Comparison of ENCODE assay signal across 20 cellular contexts in genomic region chr1:195804547-195804946, GRCh38.
DNase-seq lines count a peak whose midpoint lies in the region; ATAC-seq and TF ChIP-seq lines count a peak whose summit lies in the region.
"Had no signal": no experiment of that assay in that cellular context is flagged by ENCODE, and none has a peak within 500 bp of the region (broad histone marks: within the 10 kb centered on the region; RNA-seq: fewer than 3 reads in every experiment).

No MANE protein-coding gene starts in this region.

- no peak for ATAC-seq in HG03039 (IDR thresholded peaks at IDR 0.05; ENCODE audit: unreplicated experiment)
- ATAC-seq in HG03439 (IDR thresholded peaks at IDR 0.05; ENCODE audit: unreplicated experiment), result no peak
- ATAC-seq in GM21447 (IDR thresholded peaks at IDR 0.05; ENCODE audit: unreplicated experiment), result no peak
- ATAC-seq: T-cell had no signal

- H3K4me1 Mint-ChIP-seq in MCF 10A (ENCODE audit: insufficient read depth, unreplicated experiment), result peaks cover 6% of the 10 kb centered on the region
- H3K4me1 Mint-ChIP-seq: central memory CD8-positive, alpha-beta T cell; T-cell had no signal

- peak overlapping the region; percentile 79 for H2AFZ ChIP-seq in SU-DHL-6 (ENCODE audit: low read depth, low read length, severe bottlenecking)
- H2AFZ ChIP-seq: parathyroid adenoma had no signal

- no peak for TF ChIP-seq POLR2A in breast epithelium (IDR thresholded peaks at IDR 0.05)

- H3F3A ChIP-seq in SU-DHL-6 (ENCODE audit: insufficient read depth), result no peaks in the 10 kb centered on the region

- CTCF ChIA-PET in MCF 10A (lab: Yijun Ruan, JAX), result interaction anchor here (0.7 to 1.6 kb wide), 5 partner anchors 9 to 753 kb away, joined by 3 to 6 read pairs (median 3); no protein-coding TSS in a partner anchor

- H3K36me3 ChIP-seq in breast epithelium (no peaks in the 10 kb centered on the region), SU-DHL-6 (ENCODE audit: low read length) (no peaks in the 10 kb centered on the region)
- H3K36me3 ChIP-seq: Peyer's patch had no signal

- H3K79me2 ChIP-seq in SU-DHL-6 (ENCODE audit: insufficient read depth, low read length), result no peaks in the 10 kb centered on the region
- H3K79me2 ChIP-seq: parathyroid adenoma had no signal

- H3K27ac Mint-ChIP-seq in MCF 10A (ENCODE audit: low read depth, unreplicated experiment), result no peak overlapping the region
- H3K27ac Mint-ChIP-seq: T-cell had no signal

- intact Hi-C loops in MCF 10A (cut with micrococcal nuclease) (loop anchor here (10.0 kb wide), 2 partner anchors 500 to 1510 kb away; no protein-coding TSS in a partner anchor), breast epithelium (cut with DNase I; ENCODE audit: low total_unique reads) (no loop called here)

- no peaks in the 10 kb centered on the region for H3K36me3 Mint-ChIP-seq in MCF 10A (ENCODE audit: insufficient read depth, unreplicated experiment)
- H3K36me3 Mint-ChIP-seq: T-cell had no signal

- H3K27me3 Mint-ChIP-seq in MCF 10A (ENCODE audit: insufficient read depth, unreplicated experiment), result no peaks in the 10 kb centered on the region
- H3K27me3 Mint-ChIP-seq: central memory CD8-positive, alpha-beta T cell; T-cell had no signal

- H3K4me1 ChIP-seq in breast epithelium, result no peaks in the 10 kb centered on the region
- H3K4me1 ChIP-seq: parathyroid adenoma, Peyer's patch had no signal

- H3K4me3 Mint-ChIP-seq in MCF 10A (ENCODE audit: unreplicated experiment), result no peak overlapping the region
- H3K4me3 Mint-ChIP-seq: central memory CD8-positive, alpha-beta T cell; T-cell had no signal

- no peaks in the 10 kb centered on the region for H4K20me1 ChIP-seq in SU-DHL-6 (ENCODE audit: low read depth, low read length)

- POLR2A ChIA-PET in MCF 10A (lab: Yijun Ruan, JAX), result interaction anchor here (0.7 kb wide), 1 partner anchor 50 kb away, joined by 5 read pairs; no protein-coding TSS in a partner anchor

- no peaks in the 10 kb centered on the region for H3K9me2 ChIP-seq in SU-DHL-6 (replicated peaks; ENCODE audit: insufficient read depth, low read length)

- no peak overlapping the region for H3K27ac ChIP-seq in breast epithelium
- no peak overlapping the region for H3K27ac ChIP-seq in SU-DHL-6 (ENCODE audit: low read depth, low read length)
- H3K27ac ChIP-seq: parathyroid adenoma, Peyer's patch had no signal

- DNase-seq in MCF 10A (ENCODE audit: unreplicated experiment) (peak; percentile 25), breast epithelium (ENCODE audit: low spot score in 2 of 2) (no peak), NCI-H1694 (lab: John Stamatoyannopoulos, UW) (peak; percentile 23), cerebellum (ENCODE audit: low spot score) (no peak)
- DNase-seq: activated CD4-positive, CD25-positive, alpha-beta regulatory T cell; effector memory CD4-positive, alpha-beta T cell; H7; head of caudate nucleus; KBM-7; mammary epithelial cell; NCI-H446 treated with DMSO at 0.1 percent for 48 hours; Peyer's patch; stimulated activated CD4-positive, alpha-beta T cell treated with anti-CD3 and anti-CD28 coated beads, Interleukin-2, amount 100 ng/mL, for 24 hours; T-cell had no signal

- H3K4me3 ChIP-seq in breast epithelium (no peak overlapping the region), SU-DHL-6 (ENCODE audit: insufficient read depth, low read length, poor library complexity, severe bottlenecking) (no peak overlapping the region)
- H3K4me3 ChIP-seq: Peyer's patch had no signal

- peak; percentile 25 for TF ChIP-seq CTCF in MCF 10A (IDR thresholded peaks at IDR 0.05; ENCODE audit: unreplicated experiment)
- no peak for TF ChIP-seq CTCF in breast epithelium (IDR thresholded peaks at IDR 0.05)
- peak; percentile 23 for TF ChIP-seq CTCF in SU-DHL-6 (IDR thresholded peaks at IDR 0.05; ENCODE audit: insufficient read depth, low read length, poor library complexity, severe bottlenecking)

- H3K9ac ChIP-seq in SU-DHL-6 (ENCODE audit: low read length), result no peak overlapping the region
- H3K9ac ChIP-seq: parathyroid adenoma had no signal

- peak overlapping the region; percentile 17 for H3K4me2 ChIP-seq in SU-DHL-6 (ENCODE audit: low read depth, low read length, poor library complexity, severe bottlenecking)

- no peaks in the 10 kb centered on the region for H3K27me3 ChIP-seq in breast epithelium
- no peaks in the 10 kb centered on the region for H3K27me3 ChIP-seq in SU-DHL-6 (ENCODE audit: low read length)
- H3K27me3 ChIP-seq: Peyer's patch had no signal

- H3K9me3 ChIP-seq in breast epithelium (no peaks in the 10 kb centered on the region), SU-DHL-6 (ENCODE audit: insufficient read depth, low read length) (no peaks in the 10 kb centered on the region)
- H3K9me3 ChIP-seq: Peyer's patch had no signal

- H3K9me3 Mint-ChIP-seq in MCF 10A (ENCODE audit: unreplicated experiment), result no peaks in the 10 kb centered on the region

- no TSS peak for BruUV-seq in MCF 10A (replicated peaks; lab: Mats Ljungman, UMichigan)

Comparison
In these comparisons a context has a peak if more than half of its experiments do, and no peak if none do; other contexts are left out.
1. DNase-seq: peak in MCF 10A (single experiment) and NCI-H1694 (single experiment); none in breast epithelium (0 of 2) and cerebellum (single experiment).
2. CTCF ChIP-seq: peak in MCF 10A (single experiment) and SU-DHL-6 (single experiment); none in breast epithelium (0 of 3).